In the genomic region with DNA sequence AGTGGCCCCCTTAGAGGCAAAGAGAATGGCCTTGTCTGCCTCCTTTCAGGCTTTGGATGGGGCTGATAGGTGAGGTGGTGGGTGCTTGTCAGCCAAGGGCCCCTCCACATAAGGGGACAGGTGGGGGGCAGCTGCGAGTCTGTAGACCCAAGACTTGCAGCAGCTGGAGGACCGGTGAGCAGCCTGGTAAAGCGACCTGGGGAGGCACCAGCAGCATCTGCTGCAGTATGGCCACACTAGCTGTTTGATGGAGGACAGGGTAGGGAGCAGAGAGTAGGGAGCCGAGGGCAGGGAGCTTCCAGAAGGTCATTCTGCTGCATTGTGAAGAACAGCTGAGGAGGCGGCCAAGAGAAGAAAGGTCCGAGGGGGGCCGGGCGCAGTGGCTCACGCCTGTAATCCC, we compare ENCODE assay signal across 17 cellular contexts. TPM values are rescaled to one million over a fixed set of nuclear protein-coding genes. Genes with fewer than 3 reads are reported as not detected.
DNase-seq lines count a peak whose midpoint lies in the region; ATAC-seq and TF ChIP-seq lines count a peak whose summit lies in the region.
"Had no signal": no experiment of that assay in that cellular context is flagged by ENCODE, and none has a peak within 500 bp of the region (broad histone marks: within the 10 kb centered on the region; RNA-seq: fewer than 3 reads in every experiment).

No MANE protein-coding gene starts in this region.

- ATAC-seq in IMR-90 (ENCODE audit: low read depth), result no peak
- ATAC-seq: GM12878 had no signal

- no peaks in the 10 kb centered on the region for H3K27me3 ChIP-seq in Caco-2 (replicated peaks; ENCODE audit: control insufficient read depth, insufficient read depth, low read length)
- H3K27me3 ChIP-seq in IMR-90 (ENCODE audit: control insufficient read depth, insufficient read depth, low read length), result no peaks in the 10 kb centered on the region
- no peaks in the 10 kb centered on the region for H3K27me3 ChIP-seq in endodermal cell (ENCODE audit: control insufficient read depth, insufficient read depth, low read length, poor library complexity, severe bottlenecking)
- H3K27me3 ChIP-seq in Peyer's patch, result no peaks in the 10 kb centered on the region

- no peak overlapping the region for H4K91ac ChIP-seq in IMR-90 (ENCODE audit: insufficient read depth, low read depth, low read length)

- in situ Hi-C loops in IMR-90 (cut with MboI; ENCODE audit: low sequenced_read_pairs), result no loop called here
- in situ Hi-C loops in GM13977 (cut with MboI; ENCODE audit: low pct_unique_long_range_greater_than_20kb, low sequenced_read_pairs, unreplicated experiment), result no loop called here

- POLR2A ChIA-PET in Caco-2 (lab: Charles Lee) (interaction anchor here (0.6 kb wide), 1 partner anchor 106 kb away, joined by 3 read pairs; no protein-coding TSS in a partner anchor), IMR-90 (lab: Charles Lee; ENCODE audit: unreplicated experiment) (no interaction called here)

- no peak overlapping the region for H4K8ac ChIP-seq in IMR-90 (ENCODE audit: low read depth in 2 of 2, low read length in 2 of 2)

- no peaks in the 10 kb centered on the region for H3K27me3 Mint-ChIP-seq in Caco-2 (ENCODE audit: insufficient read depth, unreplicated experiment)
- no peaks in the 10 kb centered on the region for H3K27me3 Mint-ChIP-seq in endodermal cell (ENCODE audit: insufficient read depth)
- no peaks in the 10 kb centered on the region for H3K27me3 Mint-ChIP-seq in progenitor cell of endocrine pancreas

- TF ChIP-seq POLR2A in IMR-90 (IDR thresholded peaks at IDR 0.05; ENCODE audit: low read depth, low read length), result no peak
- TF ChIP-seq POLR2A in Peyer's patch (IDR thresholded peaks at IDR 0.05), result no peak

- H3K14ac ChIP-seq in IMR-90 (replicated peaks; ENCODE audit: low read depth, low read length), result no peak overlapping the region

- H3K4me2 ChIP-seq in IMR-90 (ENCODE audit: low read depth, low read length), result no peak overlapping the region

- 0 out of 2 replicates have a peak overlapping the region, but pooled peaks have one; percentile 16 for H3K4ac ChIP-seq in IMR-90 (ENCODE audit: low read depth, low read length)

- H3K27ac ChIP-seq in IMR-90 (ENCODE audit: insufficient read depth, low read length), result no peak overlapping the region; the same call in 1 of the 2 replicates
- no peak overlapping the region for H3K27ac ChIP-seq in endodermal cell (ENCODE audit: low read depth, low read length)
- H3K27ac ChIP-seq in Peyer's patch, result no peak overlapping the region

- H2AK9ac ChIP-seq in IMR-90 (replicated peaks; ENCODE audit: low read depth, low read length, poor library complexity), result peak overlapping the region; percentile 32

- H4K5ac ChIP-seq in IMR-90 (ENCODE audit: low read depth, low read length), result no peak overlapping the region

- H2BK120ac ChIP-seq in IMR-90 (ENCODE audit: low read depth, low read length), result no peak overlapping the region

- no peaks in the 10 kb centered on the region for H3K9me3 Mint-ChIP-seq in Caco-2 (ENCODE audit: unreplicated experiment)
- H3K9me3 Mint-ChIP-seq in endodermal cell, result no peaks in the 10 kb centered on the region
- H3K9me3 Mint-ChIP-seq in progenitor cell of endocrine pancreas (ENCODE audit: low read depth), result no peaks in the 10 kb centered on the region
- H3K9me3 Mint-ChIP-seq: activated naive CD4-positive, alpha-beta T cell treated with anti-CD3 and anti-CD28 coated beads for 36 hours had no signal

- no TSS peak for BruUV-seq in Caco-2 (replicated peaks; lab: Mats Ljungman, UMichigan)
- no TSS peak for BruUV-seq in IMR-90 (replicated peaks; lab: Mats Ljungman, UMichigan)

- no peak overlapping the region for H3K4me3 Mint-ChIP-seq in Caco-2 (ENCODE audit: unreplicated experiment)
- no peak overlapping the region for H3K4me3 Mint-ChIP-seq in endodermal cell
- H3K4me3 Mint-ChIP-seq in progenitor cell of endocrine pancreas (ENCODE audit: low read depth), result no peak overlapping the region
- H3K4me3 Mint-ChIP-seq: activated naive CD4-positive, alpha-beta T cell treated with anti-CD3 and anti-CD28 coated beads for 36 hours had no signal

- no peak overlapping the region for H2BK20ac ChIP-seq in IMR-90 (ENCODE audit: low read depth, low read length)

- peaks cover 7% of the 10 kb centered on the region for H3K36me3 Mint-ChIP-seq in Caco-2 (ENCODE audit: insufficient read depth, unreplicated experiment)
- H3K36me3 Mint-ChIP-seq in endodermal cell (ENCODE audit: low read depth), result no peaks in the 10 kb centered on the region
- H3K36me3 Mint-ChIP-seq in progenitor cell of endocrine pancreas (ENCODE audit: insufficient read depth), result no peaks in the 10 kb centered on the region

- H3K4me3 ChIP-seq in Caco-2 (ENCODE audit: low read depth, low read length), result no peak overlapping the region
- H3K4me3 ChIP-seq in IMR-90 (ENCODE audit: insufficient read depth, low read depth, low read length), result no peak overlapping the region
- no peak overlapping the region for H3K4me3 ChIP-seq in endodermal cell (ENCODE audit: low read length)
- H3K4me3 ChIP-seq in Peyer's patch, result no peak overlapping the region
- H3K4me3 ChIP-seq: GM12878 had no signal

- 97% methylated on average over 7 of the region's 9 CpGs; no CpG with 5 or more reads in 1 of the 2 experiments for WGBS in IMR-90 (ENCODE audit: extremely low coverage in 2 of 2, insufficient read length in 1 of 2), 2 experiments
- 88 to 92% methylated on average over 8 to 9 of the region's 9 CpGs for WGBS in endodermal cell (ENCODE audit: insufficient coverage in 1 of 2, insufficient read length in 1 of 2), 2 experiments

- no peak overlapping the region for H2AK5ac ChIP-seq in IMR-90 (ENCODE audit: low read depth, low read length)

- no peak overlapping the region for H3K18ac ChIP-seq in IMR-90 (ENCODE audit: low read depth, low read length)

- no peak overlapping the region for H2BK15ac ChIP-seq in IMR-90 (ENCODE audit: low read depth, low read length)

- TF ChIP-seq RAD21 in IMR-90 (IDR thresholded peaks at IDR 0.05; ENCODE audit: low read length), result no peak

- no peaks in the 10 kb centered on the region for H4K20me1 ChIP-seq in IMR-90 (ENCODE audit: insufficient read depth, low read length)

- TF ChIP-seq CTCF in Caco-2 (IDR thresholded peaks at IDR 0.05; ENCODE audit: insufficient read depth in 1 of 2, low read depth in 1 of 2, low read length in 1 of 2, severe bottlenecking in 1 of 2, unreplicated experiment in 1 of 2) (no peak), IMR-90 (conservative IDR thresholded peaks at IDR 0.05; ENCODE audit: low read depth, low read length) (no peak), endodermal cell (conservative IDR thresholded peaks at IDR 0.05) (no peak), progenitor cell of endocrine pancreas (IDR thresholded peaks at IDR 0.05; ENCODE audit: unreplicated experiment) (no peak), GM13977 (IDR thresholded peaks at IDR 0.05; ENCODE audit: extremely low read depth, insufficient read depth, missing control alignments) (no peak), Peyer's patch (IDR thresholded peaks at IDR 0.05) (no peak)

- H3K9me3 ChIP-seq in Caco-2 (no peaks in the 10 kb centered on the region), IMR-90 (ENCODE audit: control insufficient read depth, insufficient read depth, low read length) (no peaks in the 10 kb centered on the region), endodermal cell (ENCODE audit: control insufficient read depth, low read length) (no peaks in the 10 kb centered on the region), Peyer's patch (no peaks in the 10 kb centered on the region)

- peaks cover 0 to 16% of the 10 kb centered on the region in 2 experiments; a peak in 2 of 4 replicates for H3K79me1 ChIP-seq in IMR-90 (ENCODE audit: low read depth in 1 of 2, low read length in 2 of 2)

- H3K4me1 Mint-ChIP-seq in Caco-2 (ENCODE audit: low read depth, unreplicated experiment) (peaks cover 9% of the 10 kb centered on the region), endodermal cell (peaks cover 16% of the 10 kb centered on the region), progenitor cell of endocrine pancreas (ENCODE audit: low read depth) (peaks cover 9% of the 10 kb centered on the region)

- H3K23ac ChIP-seq in IMR-90 (ENCODE audit: low read depth, low read length), result no peak overlapping the region

- DNase-seq in Caco-2 (no peak), IMR-90 (no peak), endodermal cell (peak; percentile 49), progenitor cell of endocrine pancreas (ENCODE audit: low spot score, unreplicated experiment) (no peak), mucosa of gallbladder (ENCODE audit: low spot score) (no peak), D341Med (ENCODE audit: low spot score) (no peak), GM13977 (ENCODE audit: low spot score) (no peak), Peyer's patch (no peak)
- DNase-seq: activated naive CD4-positive, alpha-beta T cell treated with anti-CD3 and anti-CD28 coated beads for 36 hours; C1 segment of cervical spinal cord; KG1; NCI-H526; stimulated activated CD4-positive, alpha-beta T cell treated with anti-CD3 and anti-CD28 coated beads, Interleukin-2, amount 100 ng/mL, for 24 hours; T-helper 9 cell had no signal

- intact Hi-C loops in Caco-2 (cut with micrococcal nuclease; ENCODE audit: unreplicated experiment), result no loop called here
- intact Hi-C loops in IMR-90 (cut with micrococcal nuclease), result loop anchor here (5.0 kb wide), 1 partner anchor 59 kb away; no protein-coding TSS in a partner anchor

- dilution Hi-C loops in IMR-90 (cut with HindIII; ENCODE audit: low sequenced_read_pairs, unreplicated experiment), result no loop called here

- CTCF ChIA-PET in Caco-2 (lab: Charles Lee) (interaction anchor here (1.1 to 3.3 kb wide), 3 partner anchors 59 to 217 kb away, joined by 3 to 11 read pairs (median 6); no protein-coding TSS in a partner anchor), IMR-90 (lab: Yijun Ruan, JAX) (interaction anchor here (0.7 kb wide), 1 partner anchor 183 kb away, joined by 3 read pairs; no protein-coding TSS in a partner anchor)

- H3K9ac ChIP-seq in IMR-90 (ENCODE audit: low read depth, low read length) (no peak overlapping the region), endodermal cell (ENCODE audit: extremely low read depth, low read length, poor library complexity, severe bottlenecking) (no peak overlapping the region)

- H3K36me3 ChIP-seq in Caco-2 (ENCODE audit: control insufficient read depth, insufficient read depth, low read length) (no peaks in the 10 kb centered on the region), IMR-90 (ENCODE audit: control insufficient read depth, insufficient read depth, low read length) (no peaks in the 10 kb centered on the region), endodermal cell (ENCODE audit: control insufficient read depth, insufficient read depth, low read length) (no peaks in the 10 kb centered on the region), Peyer's patch (no peaks in the 10 kb centered on the region)

- H3K27ac Mint-ChIP-seq in Caco-2 (ENCODE audit: unreplicated experiment), result peak overlapping the region; percentile 98
- peak overlapping the region; percentile 66 for H3K27ac Mint-ChIP-seq in endodermal cell
- peak overlapping the region; percentile 73 for H3K27ac Mint-ChIP-seq in progenitor cell of endocrine pancreas
- H3K27ac Mint-ChIP-seq: activated naive CD4-positive, alpha-beta T cell treated with anti-CD3 and anti-CD28 coated beads for 36 hours had no signal

- H3K4me1 ChIP-seq in Caco-2, result peaks cover 13% of the 10 kb centered on the region
- H3K4me1 ChIP-seq in IMR-90 (ENCODE audit: control insufficient read depth, insufficient read depth, low read length), result peaks cover 13% of the 10 kb centered on the region
- no peaks in the 10 kb centered on the region for H3K4me1 ChIP-seq in endodermal cell (ENCODE audit: control insufficient read depth, insufficient read depth, low read length)
- H3K4me1 ChIP-seq in Peyer's patch, result peaks cover 0 to 10% (median 0%) of the 10 kb centered on the region in 4 donors

- no peak overlapping the region for H2AFZ ChIP-seq in IMR-90 (replicated peaks; ENCODE audit: low read length, poor library complexity)

- H3K9me1 ChIP-seq in IMR-90 (ENCODE audit: insufficient read depth, low read length), result peaks cover 9% of the 10 kb centered on the region

- H2BK5ac ChIP-seq in IMR-90 (ENCODE audit: low read depth, low read length, poor library complexity, severe bottlenecking), result no peak overlapping the region

- H3K56ac ChIP-seq in IMR-90 (ENCODE audit: extremely low read depth, insufficient read depth, low read length), result no peak overlapping the region

RNA-seq across cellular contexts. Expression of a gene that starts 16.8 kb away (rescaled TPM):
- total RNA-seq in Caco-2 (2022) (38.7 and 44.8 TPM in 2 replicates), IMR-90 (2012; rRNA removed) (12.5 and 15.3 TPM in 2 replicates), endodermal cell (10 to 100 TPM; 43.3 to 44.7 TPM), progenitor cell of endocrine pancreas (54.4 and 61.9 TPM in 2 replicates), mucosa of gallbladder (44.1 TPM), Peyer's patch (10 to 100 TPM; 36.3 to 98.2 (median 78.1) TPM)
- 17.1 and 17.2 TPM in 2 replicates for polyA plus RNA-seq in IMR-90 (2012; rRNA removed)
- polyA plus RNA-seq in IMR-90 (2012; cell fraction: cytosol; rRNA removed), result 27.6 and 38.8 TPM in 2 replicates
- 38.3 and 56.9 TPM in 2 replicates for polyA plus RNA-seq in IMR-90 (2012; cell fraction: nucleus; rRNA removed; ENCODE audit: low replicate concordance)
- 24.1 TPM for polyA plus RNA-seq in endodermal cell (2013, experiment 1 of 2)
- polyA plus RNA-seq in endodermal cell (2013, experiment 2 of 2), result 25.4 TPM

RNA-seq across cellular contexts. Expression of a gene that starts 25.9 kb away (rescaled TPM):
- total RNA-seq in Caco-2 (2022), result not detected in 2 replicates
- total RNA-seq in IMR-90 (2012; rRNA removed), result 1.4 and 1.7 TPM in 2 replicates
- polyA plus RNA-seq in IMR-90 (2012; rRNA removed), result 3.2 and 3.5 TPM in 2 replicates
- 0.79 and 4.5 TPM in 2 replicates for polyA plus RNA-seq in IMR-90 (2012; cell fraction: cytosol; rRNA removed)
- polyA plus RNA-seq in IMR-90 (2012; cell fraction: nucleus; rRNA removed; ENCODE audit: low replicate concordance), result 2.0 TPM in 2 replicates
- total RNA-seq in endodermal cell, result under 1 TPM in 1 of 2 donors, not detected in 1; 0.53 TPM
- polyA plus RNA-seq in endodermal cell (2013, experiment 1 of 2), result 10.9 TPM
- 15.6 TPM for polyA plus RNA-seq in endodermal cell (2013, experiment 2 of 2)
- 0.19 and 0.38 TPM in 2 replicates for total RNA-seq in progenitor cell of endocrine pancreas
- 0.23 TPM for total RNA-seq in mucosa of gallbladder
- not detected for total RNA-seq in Peyer's patch
- total RNA-seq: activated CD8-positive, alpha-beta memory T cell treated with anti-CD3 and anti-CD28 coated beads for 36 hours; activated naive CD4-positive, alpha-beta T cell treated with anti-CD3 and anti-CD28 coated beads for 36 hours; GM12878; mesenteric fat pad had no signal
- polyA plus RNA-seq: GM12878 had no signal
